ENCODE assay signal across 8 cellular contexts in genomic region chr6:132820629-132821381, GRCh38. TPM values are rescaled to one million over a fixed set of nuclear protein-coding genes. Genes with fewer than 3 reads are reported as not detected.
DNase-seq lines count a peak whose midpoint lies in the region; ATAC-seq and TF ChIP-seq lines count a peak whose summit lies in the region.

No MANE protein-coding gene starts in this region.

- DNase-seq in SIG-M5 treated with dmso at 0.1 percent for 504 hours (lab: John Stamatoyannopoulos, UW; ENCODE audit: unreplicated experiment), result peak; percentile 43
- no peak for DNase-seq in SIG-M5 (lab: John Stamatoyannopoulos, UW)
- DNase-seq in NCI-H69 (lab: John Stamatoyannopoulos, UW), result peak; percentile 30
- DNase-seq in central memory CD8-positive, alpha-beta T cell (ENCODE audit: low spot score in 2 of 2), result no peak
- DNase-seq in neural crest cell (ENCODE audit: low read depth, low spot score), result no peak
- DNase-seq in SKM-1 treated with dmso at 0.1 percent for 144 hours (lab: John Stamatoyannopoulos, UW; ENCODE audit: unreplicated experiment), result no peak
- DNase-seq in substantia nigra (lab: John Stamatoyannopoulos, UW), result no peak
- DNase-seq in HK-2 (ENCODE audit: unreplicated experiment), result no peak

- no peaks in the 10 kb centered on the region for H3K27me3 Mint-ChIP-seq in central memory CD8-positive, alpha-beta T cell
- peaks cover 4% of the 10 kb centered on the region for H3K27me3 Mint-ChIP-seq in neural crest cell (ENCODE audit: low read depth)

- TF ChIP-seq CTCF in neural crest cell (conservative IDR thresholded peaks at IDR 0.05), result no peak

- H3K27ac ChIP-seq in substantia nigra (ENCODE audit: low read depth, low read length, poor library complexity, severe bottlenecking), result no peak overlapping the region

- no peaks in the 10 kb centered on the region for H3K9me3 Mint-ChIP-seq in central memory CD8-positive, alpha-beta T cell
- H3K9me3 Mint-ChIP-seq in neural crest cell, result no peaks in the 10 kb centered on the region

- peaks cover 53% of the 10 kb centered on the region for H3K4me1 Mint-ChIP-seq in central memory CD8-positive, alpha-beta T cell
- peaks cover 32% of the 10 kb centered on the region for H3K4me1 Mint-ChIP-seq in neural crest cell

- peaks cover 43% of the 10 kb centered on the region for H3K36me3 Mint-ChIP-seq in central memory CD8-positive, alpha-beta T cell (ENCODE audit: insufficient read depth)
- H3K36me3 Mint-ChIP-seq in neural crest cell (ENCODE audit: low read depth), result peaks cover 30% of the 10 kb centered on the region

- H3K27ac Mint-ChIP-seq in central memory CD8-positive, alpha-beta T cell (ENCODE audit: low read depth), result peak overlapping the region; percentile 86
- no peak overlapping the region for H3K27ac Mint-ChIP-seq in neural crest cell (ENCODE audit: unreplicated experiment)

- H3K4me3 Mint-ChIP-seq in central memory CD8-positive, alpha-beta T cell, result no peak overlapping the region
- peak overlapping the region; percentile 16 for H3K4me3 Mint-ChIP-seq in neural crest cell

- no peak for ATAC-seq in central memory CD8-positive, alpha-beta T cell (replicated peaks; ENCODE audit: extremely low read depth, poor library complexity, severe bottlenecking)

RNA-seq across cellular contexts. Expression of gene RPS12, which starts 6.4 kb away (rescaled TPM):
- 1,164 and 1,167 TPM in 2 replicates for total RNA-seq in neural crest cell

RNA-seq across cellular contexts. Expression of gene SLC18B1, which starts 22.4 kb away (rescaled TPM):
- 18.4 and 18.8 TPM in 2 replicates for total RNA-seq in neural crest cell

Comparison
In these comparisons a context has a peak if more than half of its experiments do, and no peak if none do; other contexts are left out.
1. DNase-seq: peak in SIG-M5 treated with dmso at 0.1 percent for 504 hours (single experiment) and NCI-H69 (single experiment); none in SIG-M5 (single experiment), central memory CD8-positive, alpha-beta T cell (0 of 2), neural crest cell (single experiment), SKM-1 treated with dmso at 0.1 percent for 144 hours (single experiment), substantia nigra (0 of 49) and HK-2 (single experiment).